ENCODE assay signal across 31 cellular contexts in genomic region chr1:171858701-171859100, GRCh38. TPM values are rescaled to one million over a fixed set of nuclear protein-coding genes. Genes with fewer than 3 reads are reported as not detected.
"Had no signal": no experiment of that assay in that cellular context is flagged by ENCODE, and none has a peak within 500 bp of the region (broad histone marks: within the 10 kb centered on the region; RNA-seq: fewer than 3 reads in every experiment).

No MANE protein-coding gene starts in this region.

- DNase-seq: activated B cell treated with CpG ODN at 0.5 μM for 24 hours; activated CD4-positive, alpha-beta memory T cell treated with anti-CD3 and anti-CD28 coated beads for 36 hours; activated CD4-positive, alpha-beta T cell treated with anti-CD3 and anti-CD28 coated beads for 4 hours; activated CD4-positive, alpha-beta T cell treated with anti-CD3 and anti-CD28 coated beads, Interleukin-2, amount 10 ng/mL, durations not matched to agents 24 days and 14 days; activated CD4-positive, alpha-beta T cell treated with anti-CD3 and anti-CD28 coated beads, Interleukin-2, amount 50 U/mL, for 1 hour; activated CD4-positive, alpha-beta T cell treated with anti-CD3 and anti-CD28 coated beads, Interleukin-2, amount 50 U/mL, for 4 hours; activated CD4-positive, CD25-positive, alpha-beta regulatory T cell treated with anti-CD3 and anti-CD28 coated beads, Interleukin-2, amount 50 U/mL, for 72 hours; activated CD8-positive, alpha-beta memory T cell treated with anti-CD3 and anti-CD28 coated beads, Interleukin-2, amount 50 U/mL, for 4 hours; activated CD8-positive, alpha-beta T cell treated with anti-CD3 and anti-CD28 coated beads for 36 hours; activated effector memory CD4-positive, alpha-beta T cell treated with anti-CD3 and anti-CD28 coated beads, Interleukin-2, amount 50 U/mL, for 16 hours; activated gamma-delta T cell treated with Interleukin-2 at 50 U/mL for 16 hours; activated naive CD4-positive, alpha-beta T cell; activated naive CD4-positive, alpha-beta T cell treated with anti-CD3 and anti-CD28 coated beads for 36 hours; activated naive CD4-positive, alpha-beta T cell treated with anti-CD3 and anti-CD28 coated beads, Interleukin-2, amount 50 U/mL, for 16 hours; activated naive CD8-positive, alpha-beta T cell treated with anti-CD3 and anti-CD28 coated beads for 36 hours; activated T-cell treated with anti-CD3 and anti-CD28 coated beads for 4 hours; activated T-cell treated with anti-CD3 and anti-CD28 coated beads, Interleukin-2, amount 50 U/mL, for 1 hour; activated T-cell treated with anti-CD3 and anti-CD28 coated beads, Interleukin-2, amount 50 U/mL, for 4 hours; activated T-cell treated with anti-CD3 and anti-CD28 coated beads, Interleukin-2, amount 50 U/mL, for 72 hours; adrenal gland; amniotic stem cell; aorta; caudate nucleus; cerebellar nuclear complex; T-helper 1 cell; T-helper 2 cell; T-helper 9 cell had no signal

- ATAC-seq: activated CD8-positive, alpha-beta T cell treated with anti-CD3 and anti-CD28 coated beads for 36 hours; activated naive CD4-positive, alpha-beta T cell treated with anti-CD3 and anti-CD28 coated beads, Interleukin-2, amount 50 U/mL, for 72 hours; activated T-cell treated with anti-CD3 and anti-CD28 coated beads, Interleukin-2, amount 50 U/mL, for 4 hours; activated T-cell treated with anti-CD3 and anti-CD28 coated beads, Interleukin-2, amount 50 U/mL, for 72 hours; activated T-helper 17 cell treated with anti-CD3 and anti-CD28 coated beads, Interleukin-2, amount 50 U/mL, for 72 hours had no signal

- H3K27ac ChIP-seq: adrenal gland, cardiac muscle cell, VCaP had no signal

- H3K36me3 ChIP-seq: adrenal gland, cardiac muscle cell had no signal

- H3K27me3 ChIP-seq: adrenal gland, cardiac muscle cell had no signal

- H3K4me3 ChIP-seq: adrenal gland, cardiac muscle cell had no signal

RNA-seq across cellular contexts. Expression of gene DNM3, which starts 17.4 kb away (rescaled TPM):
- polyA plus RNA-seq: cardiac muscle cell had no signal
